17 cellular contexts compared by ENCODE assay signal in genomic region chr16:9489823-9490467, GRCh38.
DNase-seq lines count a peak whose midpoint lies in the region; TF ChIP-seq lines count a peak whose summit lies in the region.
"Had no signal": no experiment of that assay in that cellular context is flagged by ENCODE, and none has a peak within 500 bp of the region (broad histone marks: within the 10 kb centered on the region; RNA-seq: fewer than 3 reads in every experiment).

No MANE protein-coding gene starts in this region.

- no peaks in the 10 kb centered on the region for H3K36me3 ChIP-seq in kidney epithelial cell (ENCODE audit: control insufficient read depth, insufficient read depth, low read length)
- H3K36me3 ChIP-seq: ascending aorta had no signal

- peak; percentile 2 for DNase-seq in DMS53 treated with DMSO at 0.1 percent for 48 hours (lab: John Stamatoyannopoulos, UW; ENCODE audit: unreplicated experiment)
- peak in 38 of 61 donors; percentile 0 to 78 (median 12) for DNase-seq in caudate nucleus (lab: John Stamatoyannopoulos, UW)
- DNase-seq in kidney epithelial cell (ENCODE audit: low read depth) = peak; percentile 16
- peak; percentile 34 for DNase-seq in putamen (ENCODE audit: low spot score)
- no peak for DNase-seq in NCI-H446 (lab: John Stamatoyannopoulos, UW)
- no peak for DNase-seq in activated T-cell treated with anti-CD3 and anti-CD28 coated beads, Interleukin-2, amount 50 U/mL, for 1 hour
- DNase-seq in GM19240 (ENCODE audit: insufficient read length, low spot score) = no peak
- DNase-seq in activated T-cell treated with anti-CD3 and anti-CD28 coated beads for 4 hours = no peak
- DNase-seq: activated CD4-positive, alpha-beta T cell treated with anti-CD3 and anti-CD28 coated beads, Interleukin-2, amount 10 ng/mL, durations not matched to agents 24 days and 14 days; effector CD4-positive, alpha-beta T cell; H7; NCI-H2029; OCI-M1; stimulated activated CD4-positive, alpha-beta T cell treated with anti-CD3 and anti-CD28 coated beads, Interleukin-4, amount 100 ng/mL, for 1 hour had no signal

- no peaks in the 10 kb centered on the region for H3K27me3 ChIP-seq in kidney epithelial cell (ENCODE audit: control insufficient read depth, insufficient read depth, low read length)
- H3K27me3 ChIP-seq: ascending aorta had no signal

- no peak for TF ChIP-seq CTCF in kidney epithelial cell (IDR thresholded peaks at IDR 0.05; ENCODE audit: insufficient read depth, low read length, poor library complexity, severe bottlenecking)

- peak overlapping the region; percentile 5 for H3K27ac ChIP-seq in caudate nucleus (ENCODE audit: low read depth, low read length)
- H3K27ac ChIP-seq: ascending aorta, parathyroid adenoma had no signal

- no peak overlapping the region for H3K4me3 ChIP-seq in kidney epithelial cell (ENCODE audit: low read depth, low read length)
- H3K4me3 ChIP-seq: ascending aorta, lung had no signal

Comparison
In these comparisons a context has a peak if more than half of its experiments do, and no peak if none do; other contexts are left out.
1. DNase-seq: peak in DMS53 treated with DMSO at 0.1 percent for 48 hours (single experiment), caudate nucleus (38 of 61), kidney epithelial cell (single experiment) and putamen (single experiment); none in NCI-H446 (0 of 2), activated T-cell treated with anti-CD3 and anti-CD28 coated beads, Interleukin-2, amount 50 U/mL, for 1 hour (single experiment), GM19240 (single experiment) and activated T-cell treated with anti-CD3 and anti-CD28 coated beads for 4 hours (single experiment).